Comparison of ENCODE assay signal across 1 cellular context in genomic region chr16:75179208-75179607, GRCh38.
TF ChIP-seq lines count a peak whose summit lies in the region.

No MANE protein-coding gene starts in this region.

TF ChIP-seq in GM12878, 131 proteins besides CTCF, POLR2A, EP300 and RAD21 (continued from another document):
- TF ChIP-seq TAF1 (IDR thresholded peaks at IDR 0.05; ENCODE audit: borderline replicate concordance, low read depth, low read length) (no peak), STAT3 (IDR thresholded peaks at IDR 0.05; ENCODE audit: low read depth, low read length) (no peak)
